Comparison of ENCODE assay signal across 11 cellular contexts in genomic region chr2:19540739-19541503, GRCh38.
DNase-seq lines count a peak whose midpoint lies in the region; ATAC-seq and TF ChIP-seq lines count a peak whose summit lies in the region.
"Had no signal": no experiment of that assay in that cellular context is flagged by ENCODE, and none has a peak within 500 bp of the region (broad histone marks: within the 10 kb centered on the region; RNA-seq: fewer than 3 reads in every experiment).

No MANE protein-coding gene starts in this region.

- H3K9me3 Mint-ChIP-seq in CD4-positive, alpha-beta memory T cell: no peaks in the 10 kb centered on the region
- H3K9me3 Mint-ChIP-seq: dendritic cell treated with granulocyte-macrophage colony-stimulating factor and Interleukin-4, amounts not matched to agents 40 ng/mL and 50 ng/mL, for 4 days; stimulated activated naive CD8-positive, alpha-beta T cell treated with anti-CD3 and anti-CD28 coated beads, Interleukin-15, Interleukin-2, amounts not matched to agents 100 ng/mL and 50 ng/mL, for 24 hours; T-helper 2 cell treated with Interferon-gamma antibody and Interleukin-4, amounts not matched to agents 5 μg/mL and 100 μg/mL, for 36 hours had no signal

- no peaks in the 10 kb centered on the region for H3K4me1 ChIP-seq in right lobe of liver
- no peaks in the 10 kb centered on the region for H3K4me1 ChIP-seq in CD4-positive, alpha-beta memory T cell (ENCODE audit: insufficient read depth, low read length)

- H3K9me3 ChIP-seq in right lobe of liver: no peaks in the 10 kb centered on the region
- H3K9me3 ChIP-seq in CD4-positive, alpha-beta memory T cell (ENCODE audit: control insufficient read depth in 1 of 2, low read length in 2 of 2): no peaks in the 10 kb centered on the region

- H3K27ac Mint-ChIP-seq in CD4-positive, alpha-beta memory T cell: no peak overlapping the region
- H3K27ac Mint-ChIP-seq: dendritic cell treated with granulocyte-macrophage colony-stimulating factor and Interleukin-4, amounts not matched to agents 40 ng/mL and 50 ng/mL, for 4 days; stimulated activated naive CD8-positive, alpha-beta T cell treated with anti-CD3 and anti-CD28 coated beads, Interleukin-15, Interleukin-2, amounts not matched to agents 100 ng/mL and 50 ng/mL, for 24 hours; T-helper 2 cell treated with Interferon-gamma antibody and Interleukin-4, amounts not matched to agents 5 μg/mL and 100 μg/mL, for 36 hours had no signal

- DNase-seq in AG08396 (ENCODE audit: low spot score) (peak; percentile 31), LHCN-M2 (ENCODE audit: low read depth) (peak; percentile 78), brain pericyte (ENCODE audit: low read depth, low spot score) (peak; percentile 7), right lobe of liver (peak in 2 of 3 donors; percentile 37 to 62)
- no peak for DNase-seq in CD4-positive, alpha-beta memory T cell

- CTCF ChIA-PET in CD4-positive, alpha-beta memory T cell (lab: Charles Lee; ENCODE audit: partially characterized antibody): no interaction called here

- no peak overlapping the region for H3K4me3 Mint-ChIP-seq in CD4-positive, alpha-beta memory T cell
- H3K4me3 Mint-ChIP-seq: dendritic cell treated with granulocyte-macrophage colony-stimulating factor and Interleukin-4, amounts not matched to agents 40 ng/mL and 50 ng/mL, for 4 days; stimulated activated naive CD8-positive, alpha-beta T cell treated with anti-CD3 and anti-CD28 coated beads, Interleukin-15, Interleukin-2, amounts not matched to agents 100 ng/mL and 50 ng/mL, for 24 hours; T-helper 2 cell treated with Interferon-gamma antibody and Interleukin-4, amounts not matched to agents 5 μg/mL and 100 μg/mL, for 36 hours had no signal

- no peaks in the 10 kb centered on the region for H3K36me3 ChIP-seq in right lobe of liver
- no peaks in the 10 kb centered on the region for H3K36me3 ChIP-seq in CD4-positive, alpha-beta memory T cell (ENCODE audit: insufficient read depth, low read length)

- peak overlapping the region in 1 of 3 donors; percentile 27 for H3K27ac ChIP-seq in right lobe of liver
- H3K27ac ChIP-seq in CD4-positive, alpha-beta memory T cell (ENCODE audit: low read depth, low read length): no peak overlapping the region

- 42% methylated on average over 7 of the region's 7 CpGs for WGBS in right lobe of liver (ENCODE audit: insufficient coverage, low coverage, low lambda C conversion rate, missing lambda C conversion rate)

- H3K27me3 Mint-ChIP-seq in CD4-positive, alpha-beta memory T cell: no peaks in the 10 kb centered on the region
- H3K27me3 Mint-ChIP-seq: dendritic cell treated with granulocyte-macrophage colony-stimulating factor and Interleukin-4, amounts not matched to agents 40 ng/mL and 50 ng/mL, for 4 days; stimulated activated naive CD8-positive, alpha-beta T cell treated with anti-CD3 and anti-CD28 coated beads, Interleukin-15, Interleukin-2, amounts not matched to agents 100 ng/mL and 50 ng/mL, for 24 hours had no signal

- peak; percentile 64 to 89 (median 73) for ATAC-seq in right lobe of liver
- ATAC-seq in HG03108 (IDR thresholded peaks at IDR 0.05; ENCODE audit: unreplicated experiment): no peak
- no peak for ATAC-seq in HG03521 (IDR thresholded peaks at IDR 0.05; ENCODE audit: unreplicated experiment)
- ATAC-seq in HG03432 (IDR thresholded peaks at IDR 0.05; ENCODE audit: unreplicated experiment): no peak

- POLR2A ChIA-PET in CD4-positive, alpha-beta memory T cell (lab: Charles Lee; ENCODE audit: partially characterized antibody): no interaction called here

- H3K27me3 ChIP-seq in right lobe of liver: no peaks in the 10 kb centered on the region
- H3K27me3 ChIP-seq in CD4-positive, alpha-beta memory T cell (ENCODE audit: insufficient read depth, low read length): no peaks in the 10 kb centered on the region

- H3K4me1 Mint-ChIP-seq in CD4-positive, alpha-beta memory T cell: no peaks in the 10 kb centered on the region

- no peak for TF ChIP-seq POLR2A in right lobe of liver (IDR thresholded peaks at IDR 0.05)

- H3K4me3 ChIP-seq in right lobe of liver: no peak overlapping the region
- no peak overlapping the region for H3K4me3 ChIP-seq in CD4-positive, alpha-beta memory T cell (ENCODE audit: low read length in 2 of 2)

- no peaks in the 10 kb centered on the region for H3K36me3 Mint-ChIP-seq in CD4-positive, alpha-beta memory T cell

- no peak for TF ChIP-seq CTCF in right lobe of liver (IDR thresholded peaks at IDR 0.05)

- intact Hi-C loops in right lobe of liver (cut with DNase I): no loop called here
- intact Hi-C loops in CD4-positive, alpha-beta memory T cell (cut with micrococcal nuclease): no loop called here

Comparison
In these comparisons a context has a peak if more than half of its experiments do, and no peak if none do; other contexts are left out.
1. DNase-seq: peak in AG08396 (single experiment), LHCN-M2 (single experiment), brain pericyte (single experiment) and right lobe of liver (2 of 3); none in CD4-positive, alpha-beta memory T cell (0 of 5).
2. ATAC-seq: peak in right lobe of liver (4 of 4); none in HG03108 (single experiment), HG03521 (single experiment) and HG03432 (single experiment).